ENCODE assay signal across 1 cellular context in genomic region chr4:145505945-145506344, GRCh38.
TF ChIP-seq lines count a peak whose summit lies in the region.

No MANE protein-coding gene starts in this region.

TF ChIP-seq in GM12878, 131 proteins besides CTCF, POLR2A, EP300 and RAD21 (continued from another document):
- peak; percentile 28; the same call in 1 of the 2 replicates for TF ChIP-seq ZBTB40 (IDR thresholded peaks at IDR 0.05; ENCODE audit: borderline replicate concordance)
